In genomic region chr14:89701079-89702043, GRCh38 we compare ENCODE assay signal across 1 cellular context.
TF ChIP-seq lines count a peak whose summit lies in the region.

No MANE protein-coding gene starts in this region.

TF ChIP-seq in WTC11, 78 proteins besides CTCF, POLR2A, EP300 and RAD21 (continued from another document and continues in another):
- TF ChIP-seq, protein P1, sequence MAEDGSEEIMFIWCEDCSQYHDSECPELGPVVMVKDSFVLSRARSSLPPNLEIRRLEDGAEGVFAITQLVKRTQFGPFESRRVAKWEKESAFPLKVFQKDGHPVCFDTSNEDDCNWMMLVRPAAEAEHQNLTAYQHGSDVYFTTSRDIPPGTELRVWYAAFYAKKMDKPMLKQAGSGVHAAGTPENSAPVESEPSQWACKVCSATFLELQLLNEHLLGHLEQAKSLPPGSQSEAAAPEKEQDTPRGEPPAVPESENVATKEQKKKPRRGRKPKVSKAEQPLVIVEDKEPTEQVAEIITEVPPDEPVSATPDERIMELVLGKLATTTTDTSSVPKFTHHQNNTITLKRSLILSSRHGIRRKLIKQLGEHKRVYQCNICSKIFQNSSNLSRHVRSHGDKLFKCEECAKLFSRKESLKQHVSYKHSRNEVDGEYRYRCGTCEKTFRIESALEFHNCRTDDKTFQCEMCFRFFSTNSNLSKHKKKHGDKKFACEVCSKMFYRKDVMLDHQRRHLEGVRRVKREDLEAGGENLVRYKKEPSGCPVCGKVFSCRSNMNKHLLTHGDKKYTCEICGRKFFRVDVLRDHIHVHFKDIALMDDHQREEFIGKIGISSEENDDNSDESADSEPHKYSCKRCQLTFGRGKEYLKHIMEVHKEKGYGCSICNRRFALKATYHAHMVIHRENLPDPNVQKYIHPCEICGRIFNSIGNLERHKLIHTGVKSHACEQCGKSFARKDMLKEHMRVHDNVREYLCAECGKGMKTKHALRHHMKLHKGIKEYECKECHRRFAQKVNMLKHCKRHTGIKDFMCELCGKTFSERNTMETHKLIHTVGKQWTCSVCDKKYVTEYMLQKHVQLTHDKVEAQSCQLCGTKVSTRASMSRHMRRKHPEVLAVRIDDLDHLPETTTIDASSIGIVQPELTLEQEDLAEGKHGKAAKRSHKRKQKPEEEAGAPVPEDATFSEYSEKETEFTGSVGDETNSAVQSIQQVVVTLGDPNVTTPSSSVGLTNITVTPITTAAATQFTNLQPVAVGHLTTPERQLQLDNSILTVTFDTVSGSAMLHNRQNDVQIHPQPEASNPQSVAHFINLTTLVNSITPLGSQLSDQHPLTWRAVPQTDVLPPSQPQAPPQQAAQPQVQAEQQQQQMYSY (CRISPR knock-in tag; IDR thresholded peaks at IDR 0.05), result no peak
- TF ChIP-seq NFATC4 (CRISPR knock-in tag; IDR thresholded peaks at IDR 0.05) (no peak), ZNF232 (CRISPR knock-in tag; IDR thresholded peaks at IDR 0.05) (peak; percentile 94), SP1 (CRISPR knock-in tag; conservative IDR thresholded peaks at IDR 0.05) (peak; percentile 80), TEAD4 (CRISPR knock-in tag; IDR thresholded peaks at IDR 0.05) (peak; percentile 39; the same call in 1 of the 2 replicates), ZNF121 (CRISPR knock-in tag; IDR thresholded peaks at IDR 0.05) (no peak), FOXP4 (CRISPR knock-in tag; IDR thresholded peaks at IDR 0.05) (peak; percentile 76), CBFB (CRISPR knock-in tag; IDR thresholded peaks at IDR 0.05; ENCODE audit: low read depth) (no peak), OVOL2 (CRISPR knock-in tag; IDR thresholded peaks at IDR 0.05; ENCODE audit: borderline replicate concordance) (no peak), TEAD1 (CRISPR knock-in tag; IDR thresholded peaks at IDR 0.05) (peak; percentile 84), ELF4 (CRISPR knock-in tag; IDR thresholded peaks at IDR 0.05; ENCODE audit: low read depth) (0 out of 2 replicates have a peak, but pooled peaks have one; percentile 76), CREM (CRISPR knock-in tag; IDR thresholded peaks at IDR 0.05) (peak; percentile 71; the same call in 1 of the 2 replicates), GTF2I (CRISPR knock-in tag; conservative IDR thresholded peaks at IDR 0.05) (no peak), ZNF263 (CRISPR knock-in tag; IDR thresholded peaks at IDR 0.05; ENCODE audit: low read depth) (peak; percentile 75), ATF1 (CRISPR knock-in tag; IDR thresholded peaks at IDR 0.05) (peak; percentile 91), MXD4 (CRISPR knock-in tag; IDR thresholded peaks at IDR 0.05; ENCODE audit: borderline replicate concordance) (no peak), MLX (CRISPR knock-in tag; IDR thresholded peaks at IDR 0.05) (peak; percentile 83; the same call in 1 of the 2 replicates), NR2C2 (CRISPR knock-in tag; IDR thresholded peaks at IDR 0.05) (0 out of 2 replicates have a peak, but pooled peaks have one; percentile 20), ATF6 (CRISPR knock-in tag; IDR thresholded peaks at IDR 0.05) (no peak), ZBTB43 (CRISPR knock-in tag; IDR thresholded peaks at IDR 0.05) (peak; percentile 94), IRF2 (CRISPR knock-in tag; IDR thresholded peaks at IDR 0.05; ENCODE audit: borderline replicate concordance, low read depth) (0 out of 2 replicates have a peak, but pooled peaks have one; percentile 79), SMAD4 (CRISPR knock-in tag; IDR thresholded peaks at IDR 0.05) (0 out of 2 replicates have a peak, but pooled peaks have one; percentile 19), SMAD3 (CRISPR knock-in tag; IDR thresholded peaks at IDR 0.05; ENCODE audit: borderline replicate concordance) (no peak; the same call in 1 of the 2 replicates), RORB (CRISPR knock-in tag; IDR thresholded peaks at IDR 0.05) (no peak), JUN (CRISPR knock-in tag; IDR thresholded peaks at IDR 0.05) (peak; percentile 54; the same call in 1 of the 2 replicates), NFYB (CRISPR knock-in tag; conservative IDR thresholded peaks at IDR 0.05; ENCODE audit: low read depth) (peak; percentile 39; the same call in 1 of the 2 replicates)
- TF ChIP-seq, protein P2, sequence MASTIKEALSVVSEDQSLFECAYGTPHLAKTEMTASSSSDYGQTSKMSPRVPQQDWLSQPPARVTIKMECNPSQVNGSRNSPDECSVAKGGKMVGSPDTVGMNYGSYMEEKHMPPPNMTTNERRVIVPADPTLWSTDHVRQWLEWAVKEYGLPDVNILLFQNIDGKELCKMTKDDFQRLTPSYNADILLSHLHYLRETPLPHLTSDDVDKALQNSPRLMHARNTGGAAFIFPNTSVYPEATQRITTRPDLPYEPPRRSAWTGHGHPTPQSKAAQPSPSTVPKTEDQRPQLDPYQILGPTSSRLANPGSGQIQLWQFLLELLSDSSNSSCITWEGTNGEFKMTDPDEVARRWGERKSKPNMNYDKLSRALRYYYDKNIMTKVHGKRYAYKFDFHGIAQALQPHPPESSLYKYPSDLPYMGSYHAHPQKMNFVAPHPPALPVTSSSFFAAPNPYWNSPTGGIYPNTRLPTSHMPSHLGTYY (CRISPR knock-in tag; IDR thresholded peaks at IDR 0.05), result no peak
- TF ChIP-seq, protein P3, sequence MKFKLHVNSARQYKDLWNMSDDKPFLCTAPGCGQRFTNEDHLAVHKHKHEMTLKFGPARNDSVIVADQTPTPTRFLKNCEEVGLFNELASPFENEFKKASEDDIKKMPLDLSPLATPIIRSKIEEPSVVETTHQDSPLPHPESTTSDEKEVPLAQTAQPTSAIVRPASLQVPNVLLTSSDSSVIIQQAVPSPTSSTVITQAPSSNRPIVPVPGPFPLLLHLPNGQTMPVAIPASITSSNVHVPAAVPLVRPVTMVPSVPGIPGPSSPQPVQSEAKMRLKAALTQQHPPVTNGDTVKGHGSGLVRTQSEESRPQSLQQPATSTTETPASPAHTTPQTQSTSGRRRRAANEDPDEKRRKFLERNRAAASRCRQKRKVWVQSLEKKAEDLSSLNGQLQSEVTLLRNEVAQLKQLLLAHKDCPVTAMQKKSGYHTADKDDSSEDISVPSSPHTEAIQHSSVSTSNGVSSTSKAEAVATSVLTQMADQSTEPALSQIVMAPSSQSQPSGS (CRISPR knock-in tag; IDR thresholded peaks at IDR 0.05; ENCODE audit: borderline replicate concordance, low read depth), result no peak
- TF ChIP-seq, protein P4, sequence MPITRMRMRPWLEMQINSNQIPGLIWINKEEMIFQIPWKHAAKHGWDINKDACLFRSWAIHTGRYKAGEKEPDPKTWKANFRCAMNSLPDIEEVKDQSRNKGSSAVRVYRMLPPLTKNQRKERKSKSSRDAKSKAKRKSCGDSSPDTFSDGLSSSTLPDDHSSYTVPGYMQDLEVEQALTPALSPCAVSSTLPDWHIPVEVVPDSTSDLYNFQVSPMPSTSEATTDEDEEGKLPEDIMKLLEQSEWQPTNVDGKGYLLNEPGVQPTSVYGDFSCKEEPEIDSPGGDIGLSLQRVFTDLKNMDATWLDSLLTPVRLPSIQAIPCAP (CRISPR knock-in tag; IDR thresholded peaks at IDR 0.05), result peak; percentile 82; the same call in 1 of the 2 replicates
- TF ChIP-seq, protein P5, sequence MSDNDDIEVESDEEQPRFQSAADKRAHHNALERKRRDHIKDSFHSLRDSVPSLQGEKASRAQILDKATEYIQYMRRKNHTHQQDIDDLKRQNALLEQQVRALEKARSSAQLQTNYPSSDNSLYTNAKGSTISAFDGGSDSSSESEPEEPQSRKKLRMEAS (CRISPR knock-in tag; IDR thresholded peaks at IDR 0.05), result peak; percentile 99
- TF ChIP-seq, protein P6, sequence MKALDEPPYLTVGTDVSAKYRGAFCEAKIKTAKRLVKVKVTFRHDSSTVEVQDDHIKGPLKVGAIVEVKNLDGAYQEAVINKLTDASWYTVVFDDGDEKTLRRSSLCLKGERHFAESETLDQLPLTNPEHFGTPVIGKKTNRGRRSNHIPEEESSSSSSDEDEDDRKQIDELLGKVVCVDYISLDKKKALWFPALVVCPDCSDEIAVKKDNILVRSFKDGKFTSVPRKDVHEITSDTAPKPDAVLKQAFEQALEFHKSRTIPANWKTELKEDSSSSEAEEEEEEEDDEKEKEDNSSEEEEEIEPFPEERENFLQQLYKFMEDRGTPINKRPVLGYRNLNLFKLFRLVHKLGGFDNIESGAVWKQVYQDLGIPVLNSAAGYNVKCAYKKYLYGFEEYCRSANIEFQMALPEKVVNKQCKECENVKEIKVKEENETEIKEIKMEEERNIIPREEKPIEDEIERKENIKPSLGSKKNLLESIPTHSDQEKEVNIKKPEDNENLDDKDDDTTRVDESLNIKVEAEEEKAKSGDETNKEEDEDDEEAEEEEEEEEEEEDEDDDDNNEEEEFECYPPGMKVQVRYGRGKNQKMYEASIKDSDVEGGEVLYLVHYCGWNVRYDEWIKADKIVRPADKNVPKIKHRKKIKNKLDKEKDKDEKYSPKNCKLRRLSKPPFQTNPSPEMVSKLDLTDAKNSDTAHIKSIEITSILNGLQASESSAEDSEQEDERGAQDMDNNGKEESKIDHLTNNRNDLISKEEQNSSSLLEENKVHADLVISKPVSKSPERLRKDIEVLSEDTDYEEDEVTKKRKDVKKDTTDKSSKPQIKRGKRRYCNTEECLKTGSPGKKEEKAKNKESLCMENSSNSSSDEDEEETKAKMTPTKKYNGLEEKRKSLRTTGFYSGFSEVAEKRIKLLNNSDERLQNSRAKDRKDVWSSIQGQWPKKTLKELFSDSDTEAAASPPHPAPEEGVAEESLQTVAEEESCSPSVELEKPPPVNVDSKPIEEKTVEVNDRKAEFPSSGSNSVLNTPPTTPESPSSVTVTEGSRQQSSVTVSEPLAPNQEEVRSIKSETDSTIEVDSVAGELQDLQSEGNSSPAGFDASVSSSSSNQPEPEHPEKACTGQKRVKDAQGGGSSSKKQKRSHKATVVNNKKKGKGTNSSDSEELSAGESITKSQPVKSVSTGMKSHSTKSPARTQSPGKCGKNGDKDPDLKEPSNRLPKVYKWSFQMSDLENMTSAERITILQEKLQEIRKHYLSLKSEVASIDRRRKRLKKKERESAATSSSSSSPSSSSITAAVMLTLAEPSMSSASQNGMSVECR (CRISPR knock-in tag; IDR thresholded peaks at IDR 0.05; ENCODE audit: borderline replicate concordance), result 0 out of 2 replicates have a peak, but pooled peaks have one; percentile 69
- TF ChIP-seq, protein P7, sequence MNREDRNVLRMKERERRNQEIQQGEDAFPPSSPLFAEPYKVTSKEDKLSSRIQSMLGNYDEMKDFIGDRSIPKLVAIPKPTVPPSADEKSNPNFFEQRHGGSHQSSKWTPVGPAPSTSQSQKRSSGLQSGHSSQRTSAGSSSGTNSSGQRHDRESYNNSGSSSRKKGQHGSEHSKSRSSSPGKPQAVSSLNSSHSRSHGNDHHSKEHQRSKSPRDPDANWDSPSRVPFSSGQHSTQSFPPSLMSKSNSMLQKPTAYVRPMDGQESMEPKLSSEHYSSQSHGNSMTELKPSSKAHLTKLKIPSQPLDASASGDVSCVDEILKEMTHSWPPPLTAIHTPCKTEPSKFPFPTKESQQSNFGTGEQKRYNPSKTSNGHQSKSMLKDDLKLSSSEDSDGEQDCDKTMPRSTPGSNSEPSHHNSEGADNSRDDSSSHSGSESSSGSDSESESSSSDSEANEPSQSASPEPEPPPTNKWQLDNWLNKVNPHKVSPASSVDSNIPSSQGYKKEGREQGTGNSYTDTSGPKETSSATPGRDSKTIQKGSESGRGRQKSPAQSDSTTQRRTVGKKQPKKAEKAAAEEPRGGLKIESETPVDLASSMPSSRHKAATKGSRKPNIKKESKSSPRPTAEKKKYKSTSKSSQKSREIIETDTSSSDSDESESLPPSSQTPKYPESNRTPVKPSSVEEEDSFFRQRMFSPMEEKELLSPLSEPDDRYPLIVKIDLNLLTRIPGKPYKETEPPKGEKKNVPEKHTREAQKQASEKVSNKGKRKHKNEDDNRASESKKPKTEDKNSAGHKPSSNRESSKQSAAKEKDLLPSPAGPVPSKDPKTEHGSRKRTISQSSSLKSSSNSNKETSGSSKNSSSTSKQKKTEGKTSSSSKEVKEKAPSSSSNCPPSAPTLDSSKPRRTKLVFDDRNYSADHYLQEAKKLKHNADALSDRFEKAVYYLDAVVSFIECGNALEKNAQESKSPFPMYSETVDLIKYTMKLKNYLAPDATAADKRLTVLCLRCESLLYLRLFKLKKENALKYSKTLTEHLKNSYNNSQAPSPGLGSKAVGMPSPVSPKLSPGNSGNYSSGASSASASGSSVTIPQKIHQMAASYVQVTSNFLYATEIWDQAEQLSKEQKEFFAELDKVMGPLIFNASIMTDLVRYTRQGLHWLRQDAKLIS (CRISPR knock-in tag; IDR thresholded peaks at IDR 0.05; ENCODE audit: borderline replicate concordance), result peak; percentile 88; the same call in 1 of the 2 replicates
